Comparison of ENCODE assay signal across 20 cellular contexts in genomic region chr9:134204041-134204440, GRCh38. TPM values are rescaled to one million over a fixed set of nuclear protein-coding genes. Genes with fewer than 3 reads are reported as not detected.
"Had no signal": no experiment of that assay in that cellular context is flagged by ENCODE, and none has a peak within 500 bp of the region (broad histone marks: within the 10 kb centered on the region; RNA-seq: fewer than 3 reads in every experiment).

No MANE protein-coding gene starts in this region.

- H3K4me1 ChIP-seq: parathyroid adenoma had no signal

- H3K36me3 ChIP-seq: breast epithelium, gastrocnemius medialis, tibial nerve had no signal

- DNase-seq: activated CD4-positive, CD25-positive, alpha-beta regulatory T cell treated with anti-CD3 and anti-CD28 coated beads, Interleukin-2, amount 50 U/mL, for 72 hours; activated CD8-positive, alpha-beta memory T cell treated with anti-CD3 and anti-CD28 coated beads for 24 hours; activated effector memory CD4-positive, alpha-beta T cell treated with anti-CD3 and anti-CD28 coated beads, Interleukin-2, amount 50 U/mL, for 16 hours; activated naive CD4-positive, alpha-beta T cell treated with anti-CD3 and anti-CD28 coated beads, Interleukin-2, amount 50 U/mL, for 16 hours; activated T-cell treated with anti-CD3 and anti-CD28 coated beads, Interleukin-2, amount 50 U/mL, for 72 hours; effector CD8-positive, alpha-beta T cell; head of caudate nucleus; kidney glomerular epithelial cell; stimulated activated naive CD8-positive, alpha-beta T cell treated with anti-CD3 and anti-CD28 coated beads, Interleukin-15, Interleukin-2, amounts not matched to agents 100 U/mL and 50 U/mL, for 24 hours; substantia nigra had no signal

- H3K27me3 ChIP-seq: breast epithelium, gastrocnemius medialis, tibial nerve had no signal

- H3K4me3 ChIP-seq: breast epithelium, gastrocnemius medialis, tibial nerve had no signal

- H3K27ac ChIP-seq: breast epithelium, parathyroid adenoma had no signal

- H3K9me3 ChIP-seq: gastrocnemius medialis had no signal

- ATAC-seq: activated T-cell treated with anti-CD3 and anti-CD28 coated beads, Interleukin-2, amount 50 U/mL, for 72 hours; esophagus mucosa; gastrocnemius medialis; naive thymus-derived CD8-positive, alpha-beta T cell; stimulated activated naive CD8-positive, alpha-beta T cell treated with anti-CD3 and anti-CD28 coated beads, Interleukin-15, Interleukin-2, amounts not matched to agents 100 U/mL and 50 U/mL, for 24 hours had no signal

RNA-seq across cellular contexts. Expression of gene RNU6ATAC, which starts 39.7 kb away (rescaled TPM):
- total RNA-seq: breast epithelium, cerebellum, gastrocnemius medialis, lower leg skin, renal cortical epithelial cell, skeletal muscle tissue, tibial nerve had no signal
- polyA plus RNA-seq: naive thymus-derived CD8-positive, alpha-beta T cell had no signal
